In genomic region chr5:79703381-79703645, GRCh38 we compare ENCODE assay signal across 13 cellular contexts. TPM values are rescaled to one million over a fixed set of nuclear protein-coding genes. Genes with fewer than 3 reads are reported as not detected.
DNase-seq lines count a peak whose midpoint lies in the region; ATAC-seq and TF ChIP-seq lines count a peak whose summit lies in the region.
"Had no signal": no experiment of that assay in that cellular context is flagged by ENCODE, and none has a peak within 500 bp of the region (broad histone marks: within the 10 kb centered on the region; RNA-seq: fewer than 3 reads in every experiment).

No MANE protein-coding gene starts in this region.

- H3K4me3 Mint-ChIP-seq in Calu3 (ENCODE audit: low read depth, unreplicated experiment): no peak overlapping the region
- H3K4me3 Mint-ChIP-seq: B cell; CD8-positive, alpha-beta T cell; H9 had no signal

- H3K4me3 ChIP-seq in heart left ventricle (no peak overlapping the region), right cardiac atrium (ENCODE audit: low read length) (no peak overlapping the region), OCI-LY3 (ENCODE audit: low read length) (no peak overlapping the region), gastrocnemius medialis (no peak overlapping the region), ovary (no peak overlapping the region)
- H3K4me3 ChIP-seq: BLaER1 treated with 17β-estradiol and CSF1 and Interleukin-3, amounts not matched to agents 10 nM and 100 nM; GM12878 had no signal

- H3K79me2 ChIP-seq in OCI-LY3 (ENCODE audit: low read length): no peaks in the 10 kb centered on the region

- no peak for TF ChIP-seq POLR2A in heart left ventricle (IDR thresholded peaks at IDR 0.05)
- no peak for TF ChIP-seq POLR2A in gastrocnemius medialis (IDR thresholded peaks at IDR 0.05)
- no peak for TF ChIP-seq POLR2A in ovary (IDR thresholded peaks at IDR 0.05)

- H3K27ac Mint-ChIP-seq in Calu3 (ENCODE audit: unreplicated experiment): peak overlapping the region; percentile 60
- H3K27ac Mint-ChIP-seq: B cell; CD8-positive, alpha-beta T cell; H9 had no signal

- H3K9ac ChIP-seq in OCI-LY3 (ENCODE audit: low read length): no peak overlapping the region
- H3K9ac ChIP-seq: BLaER1 treated with 17β-estradiol and CSF1 and Interleukin-3, amounts not matched to agents 10 nM and 100 nM had no signal

- peaks cover 5% of the 10 kb centered on the region for H3K36me3 Mint-ChIP-seq in Calu3 (ENCODE audit: insufficient read depth, unreplicated experiment)
- H3K36me3 Mint-ChIP-seq: CD8-positive, alpha-beta T cell had no signal

- intact Hi-C loops in heart left ventricle (cut with DNase I): loop anchor here in 7 of 10 donors (5.0 to 10.0 kb wide), 4 partner anchors 151 to 381 kb away; no protein-coding TSS in a partner anchor
- intact Hi-C loops in right cardiac atrium (cut with DNase I): loop anchor here in 1 of 4 donors (10.0 kb wide), 1 partner anchor 151 kb away; no protein-coding TSS in a partner anchor
- intact Hi-C loops in Calu3 (cut with micrococcal nuclease; ENCODE audit: unreplicated experiment): loop anchor here (1.0 to 5.0 kb wide), 3 partner anchors 69 to 379 kb away; no protein-coding TSS in a partner anchor
- intact Hi-C loops in gastrocnemius medialis (cut with DNase I; ENCODE audit: low total_unique reads): no loop called here
- intact Hi-C loops in ovary (cut with DNase I): no loop called here

- H4K20me1 ChIP-seq in OCI-LY3 (ENCODE audit: insufficient read depth, low read length): no peaks in the 10 kb centered on the region
- H4K20me1 ChIP-seq: BLaER1 treated with 17β-estradiol and CSF1 and Interleukin-3, amounts not matched to agents 10 nM and 100 nM had no signal

- no peaks in the 10 kb centered on the region for H3K27me3 Mint-ChIP-seq in Calu3 (ENCODE audit: unreplicated experiment)
- H3K27me3 Mint-ChIP-seq: B cell had no signal

- no peak for DNase-seq in heart left ventricle
- no peak for DNase-seq in right cardiac atrium
- DNase-seq in Calu3: no peak
- DNase-seq in gastrocnemius medialis: no peak
- DNase-seq in ovary: no peak
- DNase-seq in stimulated activated CD4-positive, alpha-beta T cell treated with anti-CD3 and anti-CD28 coated beads, Interleukin-1b, Interleukin-23, amount 100 ng/mL, for 48 hours: no peak
- DNase-seq: DMS 273 treated with DMSO at 0.1 percent for 48 hours had no signal

- no peak overlapping the region for H3K4me2 ChIP-seq in OCI-LY3 (ENCODE audit: low read length)

- BruUV-seq in Calu3 (replicated peaks; lab: Mats Ljungman, UMichigan): no TSS peak

- H3K27ac ChIP-seq in heart left ventricle (peak overlapping the region in 11 of 12 donors; percentile 23 to 99 (median 58)), right cardiac atrium (ENCODE audit: low read length) (no peak overlapping the region), OCI-LY3 (ENCODE audit: low read length) (no peak overlapping the region), gastrocnemius medialis (peak overlapping the region; percentile 99), ovary (no peak overlapping the region)

- H3K4me1 ChIP-seq in heart left ventricle: peaks cover 0 to 60% (median 18%) of the 10 kb centered on the region in 12 donors
- peaks cover 4% of the 10 kb centered on the region for H3K4me1 ChIP-seq in right cardiac atrium (ENCODE audit: control insufficient read depth, insufficient read depth, low read length)
- H3K4me1 ChIP-seq in OCI-LY3 (ENCODE audit: low read length): peaks cover 28% of the 10 kb centered on the region
- H3K4me1 ChIP-seq in gastrocnemius medialis: peaks cover 74 to 75% of the 10 kb centered on the region in 2 donors
- peaks cover under 1% of the 10 kb centered on the region for H3K4me1 ChIP-seq in ovary (ENCODE audit: insufficient read depth)

- peaks cover 71% of the 10 kb centered on the region for H3K4me1 Mint-ChIP-seq in Calu3 (ENCODE audit: low read depth, unreplicated experiment)

- no peak for TF ChIP-seq CTCF in heart left ventricle (IDR thresholded peaks at IDR 0.05)
- no peak for TF ChIP-seq CTCF in Calu3 (IDR thresholded peaks at IDR 0.05; ENCODE audit: unreplicated experiment)
- no peak for TF ChIP-seq CTCF in OCI-LY3 (IDR thresholded peaks at IDR 0.05; ENCODE audit: low read depth, low read length)
- TF ChIP-seq CTCF in gastrocnemius medialis (IDR thresholded peaks at IDR 0.05 in 4 of 5, conservative IDR thresholded peaks at IDR 0.05 in 1 of 5): no peak
- no peak for TF ChIP-seq CTCF in ovary (IDR thresholded peaks at IDR 0.05)

- no peak for TF ChIP-seq EP300 in ovary (IDR thresholded peaks at IDR 0.05)

- peaks cover 0 to 3% (median 0%) of the 10 kb centered on the region in 12 donors for H3K9me3 ChIP-seq in heart left ventricle
- H3K9me3 ChIP-seq in right cardiac atrium (ENCODE audit: control insufficient read depth, low read length): no peaks in the 10 kb centered on the region
- no peaks in the 10 kb centered on the region for H3K9me3 ChIP-seq in OCI-LY3 (ENCODE audit: insufficient read depth, low read length)
- no peaks in the 10 kb centered on the region for H3K9me3 ChIP-seq in gastrocnemius medialis
- no peaks in the 10 kb centered on the region for H3K9me3 ChIP-seq in ovary

- CTCF ChIA-PET in Calu3 (lab: Charles Lee): interaction anchor here (0.5 to 1.9 kb wide), 6 partner anchors 25 to 380 kb away, joined by 3 to 9 read pairs (median 4); no protein-coding TSS in a partner anchor

- H3K36me3 ChIP-seq in heart left ventricle (peaks cover 0 to 3% (median 0%) of the 10 kb centered on the region in 9 donors), OCI-LY3 (replicated peaks; ENCODE audit: low read depth, low read length) (no peaks in the 10 kb centered on the region), gastrocnemius medialis (no peaks in the 10 kb centered on the region), ovary (no peaks in the 10 kb centered on the region)
- H3K36me3 ChIP-seq: BLaER1 treated with 17β-estradiol and CSF1 and Interleukin-3, amounts not matched to agents 10 nM and 100 nM had no signal

- in situ Hi-C loops in gastrocnemius medialis (cut with MboI; ENCODE audit: low sequenced_read_pairs in 4 of 4): no loop called here

- peaks cover 2% of the 10 kb centered on the region for H3K9me3 Mint-ChIP-seq in Calu3 (ENCODE audit: low read depth, unreplicated experiment)

- WGBS in heart left ventricle, 4 donors: 64 to 89% (median 75%) methylated on average over 1 of the region's 1 CpG
- 88% methylated on average over 1 of the region's 1 CpG for WGBS in right cardiac atrium
- 94 to 97% (median 96%) methylated on average over 1 of the region's 1 CpG for WGBS in ovary, 3 donors

- ATAC-seq in heart left ventricle: no peak
- no peak for ATAC-seq in right cardiac atrium
- peak in 1 of 2 donors; percentile 1 for ATAC-seq in gastrocnemius medialis
- ATAC-seq: CD8-positive, alpha-beta T cell had no signal

- peak overlapping the region; percentile 21; the same call in 1 of the 2 replicates for H2AFZ ChIP-seq in OCI-LY3 (ENCODE audit: low read depth, low read length)

- no peaks in the 10 kb centered on the region for H3K27me3 ChIP-seq in heart left ventricle
- H3K27me3 ChIP-seq in right cardiac atrium (ENCODE audit: control insufficient read depth, insufficient read depth): no peaks in the 10 kb centered on the region
- no peaks in the 10 kb centered on the region for H3K27me3 ChIP-seq in OCI-LY3 (ENCODE audit: low read depth, low read length)
- no peaks in the 10 kb centered on the region for H3K27me3 ChIP-seq in gastrocnemius medialis
- no peaks in the 10 kb centered on the region for H3K27me3 ChIP-seq in ovary
- H3K27me3 ChIP-seq: BLaER1 treated with 17β-estradiol and CSF1 and Interleukin-3, amounts not matched to agents 10 nM and 100 nM had no signal

RNA-seq across cellular contexts. Expression of gene CMYA5, which starts 13.7 kb away (rescaled TPM):
- total RNA-seq in heart left ventricle (1,000 to 10,000 TPM in 5 of 9 donors, 100 to 1,000 TPM in 4; 760 to 2,421 (median 1,003) TPM), right cardiac atrium (1,000 to 10,000 TPM in 1 of 4 donors, 100 to 1,000 TPM in 3; 697 to 1,021 (median 821) TPM), Calu3 (2022) (1.8 and 3.3 TPM in 2 replicates), gastrocnemius medialis (1,000 to 10,000 TPM; 3,049 to 3,867 (median 3,338) TPM), ovary (10 to 100 TPM; 27.3 to 65.6 (median 42.9) TPM)
- polyA plus RNA-seq in heart left ventricle (100 to 1,000 TPM; 279 to 425 TPM), right cardiac atrium (341 TPM), ovary (10 to 100 TPM; 13.7 to 15.1 TPM)

Comparison
In these comparisons a context has a peak if more than half of its experiments do, and no peak if none do; other contexts are left out.
1. H3K27ac ChIP-seq: peak in heart left ventricle (11 of 12) and gastrocnemius medialis (4 of 4); none in right cardiac atrium (single experiment), OCI-LY3 (single experiment) and ovary (0 of 2).
2. RNA of gene CMYA5, which starts 13.7 kb away (total RNA-seq): 3,049 to 3,867 TPM in gastrocnemius medialis, 760 to 2,421 TPM in heart left ventricle and 697 to 1,021 TPM in right cardiac atrium; 27.3 to 65.6 TPM in ovary and 1.8 to 3.3 TPM in Calu3; every median in the first group is over 10 times any median in the second.
3. intact Hi-C loops: an anchor here in heart left ventricle (5.0 to 10.0 kb wide) and Calu3 (1.0 to 5.0 kb wide); none called in gastrocnemius medialis and ovary.